17 cellular contexts compared by ENCODE assay signal in genomic region chr10:29719281-29719675, GRCh38.
A peak's percentile ranks its signal among the peaks of the same experiment; 100 is the strongest.
DNase-seq lines count a peak whose midpoint lies in the region; ATAC-seq, FAIRE-seq and TF ChIP-seq lines count a peak whose summit lies in the region.
"Had no signal": no experiment of that assay in that cellular context is flagged by ENCODE, and none has a peak within 500 bp of the region (broad histone marks: within the 10 kb centered on the region; RNA-seq: fewer than 3 reads in every experiment).

No MANE protein-coding gene starts in this region.

- H3K27ac ChIP-seq in PC-9 (peak overlapping the region; percentile 50), astrocyte (ENCODE audit: low read depth, low read length) (peak overlapping the region; percentile 30), neutrophil (peak overlapping the region; percentile 51), tibial artery (peak overlapping the region; percentile 51 to 62), substantia nigra (ENCODE audit: low read depth, low read length, poor library complexity, severe bottlenecking) (no peak overlapping the region)

- peak overlapping the region; percentile 87 for H3K27ac Mint-ChIP-seq in astrocyte (ENCODE audit: unreplicated experiment)
- H3K27ac Mint-ChIP-seq: B cell; CD4-positive, alpha-beta T cell; IgD-negative memory B cell had no signal

- BruUV-seq in PC-9 (replicated peaks; lab: Mats Ljungman, UMichigan): no TSS peak

- CTCF ChIA-PET in PC-9 (lab: Charles Lee): interaction anchor here (0.5 kb wide), 1 partner anchor 11 kb away, joined by 3 read pairs; no protein-coding TSS in a partner anchor

- H3F3A ChIP-seq in PC-9 (ENCODE audit: insufficient read depth, low read depth): peaks cover 36% of the 10 kb centered on the region

- H3K4me2 ChIP-seq in PC-9: peak overlapping the region; percentile 48; the same call in 1 of the 2 replicates
- peak overlapping the region; percentile 16 for H3K4me2 ChIP-seq in astrocyte (ENCODE audit: low read length)

- H3K79me2 ChIP-seq in PC-9 (ENCODE audit: low read depth) (peaks cover 89% of the 10 kb centered on the region), astrocyte (ENCODE audit: insufficient read depth, low read length) (peaks cover 84% of the 10 kb centered on the region)

- no peak overlapping the region for H3K9ac ChIP-seq in astrocyte (ENCODE audit: low read length)

- H3K27me3 Mint-ChIP-seq in astrocyte (ENCODE audit: low read depth, unreplicated experiment): no peaks in the 10 kb centered on the region
- H3K27me3 Mint-ChIP-seq: B cell; CD4-positive, alpha-beta T cell; IgD-negative memory B cell had no signal

- peaks cover 34% of the 10 kb centered on the region for H3K4me1 ChIP-seq in PC-9 (replicated peaks; ENCODE audit: insufficient read depth)
- H3K4me1 ChIP-seq in astrocyte (ENCODE audit: insufficient read depth, low read length): peaks cover 12% of the 10 kb centered on the region
- H3K4me1 ChIP-seq in neutrophil (ENCODE audit: control insufficient read depth in 1 of 2, insufficient read depth in 1 of 2, low read depth in 1 of 2, low read length in 1 of 2): peaks cover 38 to 55% of the 10 kb centered on the region in 2 experiments
- peaks cover 0 to 86% (median 25%) of the 10 kb centered on the region in 4 donors for H3K4me1 ChIP-seq in tibial artery

- TF ChIP-seq CTCF in PC-9 (conservative IDR thresholded peaks at IDR 0.05) (no peak), astrocyte (IDR thresholded peaks at IDR 0.05; ENCODE audit: insufficient read depth, low read depth, low read length) (no peak), neutrophil (IDR thresholded peaks at IDR 0.05) (no peak), tibial artery (IDR thresholded peaks at IDR 0.05) (no peak)

- H3K9me3 Mint-ChIP-seq in astrocyte (ENCODE audit: unreplicated experiment): peaks cover 7% of the 10 kb centered on the region

- H2AFZ ChIP-seq in PC-9: no peak overlapping the region
- H2AFZ ChIP-seq in astrocyte (ENCODE audit: low read depth, low read length): no peak overlapping the region

- DNase-seq in PC-9 (no peak), astrocyte (ENCODE audit: low read depth) (no peak), tibial artery (no peak), substantia nigra (lab: John Stamatoyannopoulos, UW) (no peak)
- DNase-seq in activated T-cell treated with anti-CD3 and anti-CD28 coated beads, Interleukin-2, amount 50 U/mL, for 1 hour: no peak
- DNase-seq: CD4-positive, alpha-beta T cell; H7; NCI-H1048; NCI-H1436 treated with DMSO at 0.1 percent for 48 hours; NCI-H2029 treated with DMSO at 0.1 percent for 48 hours; NCI-H510A treated with DMSO at 0.1 percent for 48 hours; SIG-M5 had no signal

- ATAC-seq in HG03565 (IDR thresholded peaks at IDR 0.05; ENCODE audit: unreplicated experiment): no peak

- H3K4me3 ChIP-seq in PC-9: no peak overlapping the region
- H3K4me3 ChIP-seq in astrocyte (ENCODE audit: insufficient read depth, low read depth, low read length): no peak overlapping the region
- H3K4me3 ChIP-seq in neutrophil (ENCODE audit: low read depth in 1 of 2, low read length in 1 of 2): no peak overlapping the region
- no peak overlapping the region for H3K4me3 ChIP-seq in tibial artery

- H3K4me1 Mint-ChIP-seq in astrocyte (ENCODE audit: low read depth, unreplicated experiment): peaks cover 29% of the 10 kb centered on the region
- H3K4me1 Mint-ChIP-seq: B cell had no signal

- POLR2A ChIA-PET in PC-9 (lab: Charles Lee; ENCODE audit: unreplicated experiment): interaction anchor here (0.6 kb wide), 1 partner anchor 435 kb away, joined by 3 read pairs; no protein-coding TSS in a partner anchor

- H3K27me3 ChIP-seq in PC-9 (ENCODE audit: insufficient read depth, low read depth) (no peaks in the 10 kb centered on the region), astrocyte (ENCODE audit: insufficient read depth, low read length) (no peaks in the 10 kb centered on the region), neutrophil (no peaks in the 10 kb centered on the region), tibial artery (no peaks in the 10 kb centered on the region)

- intact Hi-C loops in PC-9 (cut with micrococcal nuclease; ENCODE audit: unreplicated experiment) (no loop called here), tibial artery (cut with DNase I; ENCODE audit: low total_unique reads) (no loop called here)

- H3K4me3 Mint-ChIP-seq in astrocyte (ENCODE audit: unreplicated experiment): no peak overlapping the region
- H3K4me3 Mint-ChIP-seq: B cell; CD4-positive, alpha-beta T cell; IgD-negative memory B cell had no signal

- H4K20me1 ChIP-seq in PC-9 (ENCODE audit: insufficient read depth): no peaks in the 10 kb centered on the region; the same call in 1 of the 2 replicates
- H4K20me1 ChIP-seq in astrocyte (ENCODE audit: insufficient read depth, low read length): peaks cover 38% of the 10 kb centered on the region

- no peak for FAIRE-seq in astrocyte (lab: Jason Lieb, UNC)
- FAIRE-seq: GM19239 had no signal

- peaks cover 13% of the 10 kb centered on the region for H3K36me3 ChIP-seq in PC-9 (ENCODE audit: low read depth)
- no peaks in the 10 kb centered on the region for H3K36me3 ChIP-seq in astrocyte (ENCODE audit: insufficient read depth, low read length)
- no peaks in the 10 kb centered on the region for H3K36me3 ChIP-seq in neutrophil
- peaks cover 0 to 7% (median 0%) of the 10 kb centered on the region in 3 donors for H3K36me3 ChIP-seq in tibial artery

- no peaks in the 10 kb centered on the region for H3K9me2 ChIP-seq in PC-9 (ENCODE audit: insufficient read depth)

- peaks cover 7% of the 10 kb centered on the region for H3K36me3 Mint-ChIP-seq in astrocyte (ENCODE audit: low read depth, unreplicated experiment)
- H3K36me3 Mint-ChIP-seq: IgD-negative memory B cell had no signal

- H3K9me3 ChIP-seq in PC-9 (ENCODE audit: insufficient read depth, low read depth) (peaks cover 10% of the 10 kb centered on the region; the same call in 1 of the 2 replicates), astrocyte (ENCODE audit: insufficient read depth, low read depth, low read length) (peaks cover 3% of the 10 kb centered on the region), neutrophil (no peaks in the 10 kb centered on the region), tibial artery (peaks cover 0 to 5% (median 0%) of the 10 kb centered on the region in 3 donors)
